1 cellular context compared by ENCODE assay signal in the genomic region with DNA sequence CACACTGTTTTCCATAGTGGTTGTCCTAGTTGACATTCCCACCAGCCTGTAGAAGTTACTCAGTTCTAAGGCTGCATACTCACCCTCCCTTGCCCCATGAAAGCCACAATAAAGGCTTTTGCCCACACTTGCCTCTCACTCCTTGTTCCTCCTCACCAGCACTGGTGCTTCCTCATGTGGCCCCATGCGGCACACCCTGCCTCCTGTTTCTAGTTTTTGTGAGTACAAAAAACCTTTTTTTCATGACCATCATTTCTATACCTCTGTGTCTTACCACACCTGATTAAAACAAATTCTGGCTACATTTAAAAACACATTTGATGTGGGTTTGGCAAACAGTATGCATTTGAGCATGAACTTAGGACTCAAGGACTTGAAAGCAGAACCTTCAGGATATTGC.
TF ChIP-seq lines count a peak whose summit lies in the region.

No MANE protein-coding gene starts in this region.

TF ChIP-seq in HepG2, 621 proteins besides CTCF, POLR2A, EP300 and RAD21 (continued from another document):
- TF ChIP-seq, protein P1, sequence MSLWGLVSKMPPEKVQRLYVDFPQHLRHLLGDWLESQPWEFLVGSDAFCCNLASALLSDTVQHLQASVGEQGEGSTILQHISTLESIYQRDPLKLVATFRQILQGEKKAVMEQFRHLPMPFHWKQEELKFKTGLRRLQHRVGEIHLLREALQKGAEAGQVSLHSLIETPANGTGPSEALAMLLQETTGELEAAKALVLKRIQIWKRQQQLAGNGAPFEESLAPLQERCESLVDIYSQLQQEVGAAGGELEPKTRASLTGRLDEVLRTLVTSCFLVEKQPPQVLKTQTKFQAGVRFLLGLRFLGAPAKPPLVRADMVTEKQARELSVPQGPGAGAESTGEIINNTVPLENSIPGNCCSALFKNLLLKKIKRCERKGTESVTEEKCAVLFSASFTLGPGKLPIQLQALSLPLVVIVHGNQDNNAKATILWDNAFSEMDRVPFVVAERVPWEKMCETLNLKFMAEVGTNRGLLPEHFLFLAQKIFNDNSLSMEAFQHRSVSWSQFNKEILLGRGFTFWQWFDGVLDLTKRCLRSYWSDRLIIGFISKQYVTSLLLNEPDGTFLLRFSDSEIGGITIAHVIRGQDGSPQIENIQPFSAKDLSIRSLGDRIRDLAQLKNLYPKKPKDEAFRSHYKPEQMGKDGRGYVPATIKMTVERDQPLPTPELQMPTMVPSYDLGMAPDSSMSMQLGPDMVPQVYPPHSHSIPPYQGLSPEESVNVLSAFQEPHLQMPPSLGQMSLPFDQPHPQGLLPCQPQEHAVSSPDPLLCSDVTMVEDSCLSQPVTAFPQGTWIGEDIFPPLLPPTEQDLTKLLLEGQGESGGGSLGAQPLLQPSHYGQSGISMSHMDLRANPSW (CRISPR knock-in tag; IDR thresholded peaks at IDR 0.05; ENCODE audit: borderline replicate concordance), result no peak
- TF ChIP-seq STAT5B (CRISPR knock-in tag; IDR thresholded peaks at IDR 0.05) (no peak), HNRNPL (IDR thresholded peaks at IDR 0.05; ENCODE audit: low read depth, low read length) (no peak), ZNF10 (CRISPR knock-in tag; IDR thresholded peaks at IDR 0.05; ENCODE audit: borderline replicate concordance, low read depth) (no peak), FOXK2 (IDR thresholded peaks at IDR 0.05) (no peak), ZNF331 (CRISPR knock-in tag; IDR thresholded peaks at IDR 0.05) (no peak)
- TF ChIP-seq, protein P2, sequence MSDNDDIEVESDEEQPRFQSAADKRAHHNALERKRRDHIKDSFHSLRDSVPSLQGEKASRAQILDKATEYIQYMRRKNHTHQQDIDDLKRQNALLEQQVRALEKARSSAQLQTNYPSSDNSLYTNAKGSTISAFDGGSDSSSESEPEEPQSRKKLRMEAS (IDR thresholded peaks at IDR 0.05), result no peak
- TF ChIP-seq, protein P3, sequence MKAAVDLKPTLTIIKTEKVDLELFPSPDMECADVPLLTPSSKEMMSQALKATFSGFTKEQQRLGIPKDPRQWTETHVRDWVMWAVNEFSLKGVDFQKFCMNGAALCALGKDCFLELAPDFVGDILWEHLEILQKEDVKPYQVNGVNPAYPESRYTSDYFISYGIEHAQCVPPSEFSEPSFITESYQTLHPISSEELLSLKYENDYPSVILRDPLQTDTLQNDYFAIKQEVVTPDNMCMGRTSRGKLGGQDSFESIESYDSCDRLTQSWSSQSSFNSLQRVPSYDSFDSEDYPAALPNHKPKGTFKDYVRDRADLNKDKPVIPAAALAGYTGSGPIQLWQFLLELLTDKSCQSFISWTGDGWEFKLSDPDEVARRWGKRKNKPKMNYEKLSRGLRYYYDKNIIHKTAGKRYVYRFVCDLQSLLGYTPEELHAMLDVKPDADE (CRISPR knock-in tag; IDR thresholded peaks at IDR 0.05), result no peak
- TF ChIP-seq, protein P4, sequence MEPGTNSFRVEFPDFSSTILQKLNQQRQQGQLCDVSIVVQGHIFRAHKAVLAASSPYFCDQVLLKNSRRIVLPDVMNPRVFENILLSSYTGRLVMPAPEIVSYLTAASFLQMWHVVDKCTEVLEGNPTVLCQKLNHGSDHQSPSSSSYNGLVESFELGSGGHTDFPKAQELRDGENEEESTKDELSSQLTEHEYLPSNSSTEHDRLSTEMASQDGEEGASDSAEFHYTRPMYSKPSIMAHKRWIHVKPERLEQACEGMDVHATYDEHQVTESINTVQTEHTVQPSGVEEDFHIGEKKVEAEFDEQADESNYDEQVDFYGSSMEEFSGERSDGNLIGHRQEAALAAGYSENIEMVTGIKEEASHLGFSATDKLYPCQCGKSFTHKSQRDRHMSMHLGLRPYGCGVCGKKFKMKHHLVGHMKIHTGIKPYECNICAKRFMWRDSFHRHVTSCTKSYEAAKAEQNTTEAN (CRISPR knock-in tag; conservative IDR thresholded peaks at IDR 0.05), result no peak
